Comparison of ENCODE assay signal across 8 cellular contexts in genomic region chr21:42892931-42893660, GRCh38. TPM values are rescaled to one million over a fixed set of nuclear protein-coding genes. Genes with fewer than 3 reads are reported as not detected.
DNase-seq lines count a peak whose midpoint lies in the region; ATAC-seq and TF ChIP-seq lines count a peak whose summit lies in the region.

TSS of gene NDUFV3 (plus strand) at chr21:42893309. CDS start at chr21:42893334, 25 bp downstream.

- H3K4me2 ChIP-seq in trophoblast cell (ENCODE audit: low read length): peak within 1 kb of the TSS; percentile 79

- peak; percentile 97 for TF ChIP-seq POLR2A in transverse colon (IDR thresholded peaks at IDR 0.05)

- H2AK5ac ChIP-seq in trophoblast cell (ENCODE audit: low read length): peak within 1 kb of the TSS; percentile 6

- H4K8ac ChIP-seq in trophoblast cell (ENCODE audit: low read depth, low read length): peak within 1 kb of the TSS; percentile 91

- H3K79me1 ChIP-seq in trophoblast cell (ENCODE audit: low read length): peaks cover 9% of the 10 kb centered on the region

- no peak within 1 kb of the TSS for H2BK12ac ChIP-seq in trophoblast cell (ENCODE audit: low read length)

- peak within 1 kb of the TSS; percentile 73 for H2AFZ ChIP-seq in trophoblast cell (ENCODE audit: insufficient read depth, low read length, poor library complexity)

- H2BK5ac ChIP-seq in trophoblast cell (ENCODE audit: low read depth, low read length, poor library complexity): peak within 1 kb of the TSS; percentile 65

- H3K14ac ChIP-seq in trophoblast cell (ENCODE audit: low read length): peak within 1 kb of the TSS; percentile 92

- H3K9ac ChIP-seq in adipocyte (ENCODE audit: low read length) (peak within 1 kb of the TSS; percentile 93), trophoblast cell (ENCODE audit: low read length) (peak within 1 kb of the TSS; percentile 87)

- H3K79me2 ChIP-seq in trophoblast cell (ENCODE audit: control insufficient read depth, insufficient read depth, low read length, poor library complexity): peaks cover 5% of the 10 kb centered on the region

- ATAC-seq in HG02798 (IDR thresholded peaks at IDR 0.05; ENCODE audit: poor library complexity, unreplicated experiment): peak; percentile 96

- WGBS in trophoblast cell (ENCODE audit: extremely low coverage, insufficient coverage, insufficient read length): no CpG with 5 or more reads among the region's 77 CpGs
- WGBS in transverse colon (ENCODE audit: low coverage in 1 of 2), 2 donors: 0% methylated on average over 47 of the region's 77 CpGs; no CpG with 5 or more reads in 1 of the 2 donors

- peak within 1 kb of the TSS; percentile 78 for H4K12ac ChIP-seq in trophoblast cell (ENCODE audit: low read depth, low read length)

- no peaks in the 10 kb centered on the region for H3K27me3 ChIP-seq in adipocyte (replicated peaks; ENCODE audit: control insufficient read depth, insufficient read depth, low read length)
- no peaks in the 10 kb centered on the region for H3K27me3 ChIP-seq in cardiac muscle cell
- H3K27me3 ChIP-seq in trophoblast cell (ENCODE audit: insufficient read depth, low read length): no peaks in the 10 kb centered on the region
- no peaks in the 10 kb centered on the region for H3K27me3 ChIP-seq in transverse colon

- TF ChIP-seq CTCF in GM12875 (IDR thresholded peaks at IDR 0.05; ENCODE audit: borderline replicate concordance, insufficient read depth, low read depth, low read length) (no peak), cardiac muscle cell (IDR thresholded peaks at IDR 0.05; ENCODE audit: low read depth, low read length) (no peak), transverse colon (IDR thresholded peaks at IDR 0.05) (no peak)

- H3K23ac ChIP-seq in trophoblast cell (ENCODE audit: low read length): no peak within 1 kb of the TSS

- H3K4ac ChIP-seq in trophoblast cell (ENCODE audit: low read depth, low read length): peak within 1 kb of the TSS; percentile 77

- H3K9me3 ChIP-seq in adipocyte (ENCODE audit: control insufficient read depth, low read length) (no peaks in the 10 kb centered on the region), cardiac muscle cell (ENCODE audit: low read depth) (no peaks in the 10 kb centered on the region), trophoblast cell (ENCODE audit: insufficient read depth, low read depth, low read length) (no peaks in the 10 kb centered on the region), transverse colon (no peaks in the 10 kb centered on the region)

- intact Hi-C loops in transverse colon (cut with DNase I; ENCODE audit: low total_unique reads): loop anchor here (5.0 kb wide), 1 partner anchor 366 kb away; no protein-coding TSS in a partner anchor

- DNase-seq in NCI-H1436 (lab: John Stamatoyannopoulos, UW) (peak; percentile 98), T follicular helper cell (ENCODE audit: low read depth) (peak; percentile 100), adipocyte (ENCODE audit: low read depth) (peak; percentile 100), cardiac muscle cell (ENCODE audit: low read depth in 1 of 2, low spot score in 1 of 2) (peak; percentile 99 to 100), trophoblast cell (peak; percentile 99 to 100), transverse colon (peak; percentile 100)

- peak within 1 kb of the TSS; percentile 93 for H3K4me3 ChIP-seq in GM12875 (ENCODE audit: low read depth, low read length)
- peak within 1 kb of the TSS; percentile 93 for H3K4me3 ChIP-seq in adipocyte (ENCODE audit: low read length)
- H3K4me3 ChIP-seq in cardiac muscle cell: peak within 1 kb of the TSS; percentile 84
- peak within 1 kb of the TSS; percentile 97 for H3K4me3 ChIP-seq in trophoblast cell (ENCODE audit: low read depth, low read length)
- H3K4me3 ChIP-seq in transverse colon: peak within 1 kb of the TSS; percentile 75 to 99 (median 82)

- no peak for TF ChIP-seq EP300 in transverse colon (IDR thresholded peaks at IDR 0.05; ENCODE audit: low read depth)

- peak within 1 kb of the TSS; percentile 90 for H3K18ac ChIP-seq in trophoblast cell (ENCODE audit: low read length)

- H3K27ac ChIP-seq in cardiac muscle cell: peak within 1 kb of the TSS; percentile 94
- peak within 1 kb of the TSS; percentile 86 for H3K27ac ChIP-seq in trophoblast cell (ENCODE audit: low read depth, low read length)
- H3K27ac ChIP-seq in transverse colon: peak within 1 kb of the TSS; percentile 94 to 99 (median 97)

- in situ Hi-C loops in transverse colon (cut with MboI; ENCODE audit: low pct_ligation_motif_present in 1 of 4, low pct_unique_long_range_greater_than_20kb in 1 of 4, low sequenced_read_pairs in 3 of 4): no loop called here

- H2BK120ac ChIP-seq in trophoblast cell (ENCODE audit: insufficient read depth, low read length, poor library complexity): peak within 1 kb of the TSS; percentile 73

- H3K36me3 ChIP-seq in adipocyte (ENCODE audit: control insufficient read depth, insufficient read depth, low read length, severe bottlenecking): peaks cover 19% of the 10 kb centered on the region
- peaks cover 11% of the 10 kb centered on the region for H3K36me3 ChIP-seq in cardiac muscle cell
- peaks cover 5 to 9% of the 10 kb centered on the region in 2 experiments for H3K36me3 ChIP-seq in trophoblast cell (ENCODE audit: control insufficient read depth in 1 of 2, insufficient read depth in 2 of 2, low read length in 2 of 2)
- peaks cover 0 to 17% (median 7%) of the 10 kb centered on the region in 4 donors for H3K36me3 ChIP-seq in transverse colon

- H3K4me1 ChIP-seq in adipocyte (ENCODE audit: control insufficient read depth, insufficient read depth, low read length): peaks cover 17% of the 10 kb centered on the region
- H3K4me1 ChIP-seq in cardiac muscle cell (ENCODE audit: low read depth): no peaks in the 10 kb centered on the region
- peaks cover 0 to 5% of the 10 kb centered on the region in 2 experiments for H3K4me1 ChIP-seq in trophoblast cell (ENCODE audit: control insufficient read depth in 1 of 2, insufficient read depth in 2 of 2, low read length in 2 of 2)
- H3K4me1 ChIP-seq in transverse colon: peaks cover 0 to 16% (median 2%) of the 10 kb centered on the region in 4 donors

- peak within 1 kb of the TSS; percentile 82 for H4K91ac ChIP-seq in trophoblast cell (ENCODE audit: low read depth, low read length)

RNA-seq across cellular contexts. Expression of gene NDUFV3, which starts in this region (rescaled TPM):
- 28.9 and 50.5 TPM in 2 replicates for total RNA-seq in cardiac muscle cell
- polyA plus RNA-seq in cardiac muscle cell: 47.5 and 55.1 TPM in 2 replicates
- polyA plus RNA-seq in trophoblast cell (2013): 27.2 and 27.8 TPM in 2 replicates
- total RNA-seq in transverse colon: 10 to 100 TPM; 45.6 to 82.8 (median 64.1) TPM

Comparison
In these comparisons a context has a peak if more than half of its experiments do, and no peak if none do; other contexts are left out.
1. Peak in every context shown above with its lines: DNase-seq, ATAC-seq, H3K4me3 ChIP-seq and H3K27ac ChIP-seq.